ENCODE assay signal across 17 cellular contexts in genomic region chr7:42372498-42372897, GRCh38.
DNase-seq lines count a peak whose midpoint lies in the region; ATAC-seq and TF ChIP-seq lines count a peak whose summit lies in the region.
"Had no signal": no experiment of that assay in that cellular context is flagged by ENCODE, and none has a peak within 500 bp of the region (broad histone marks: within the 10 kb centered on the region; RNA-seq: fewer than 3 reads in every experiment).

No MANE protein-coding gene starts in this region.

- H3K9ac ChIP-seq in PC-3 (ENCODE audit: low read length): no peak overlapping the region
- H3K9ac ChIP-seq in trophoblast cell (ENCODE audit: low read length): peak overlapping the region; percentile 32

- no peak overlapping the region for H2BK120ac ChIP-seq in trophoblast cell (ENCODE audit: insufficient read depth, low read length, poor library complexity)

- H3K27me3 ChIP-seq in PC-3 (ENCODE audit: low read length) (no peaks in the 10 kb centered on the region), trophoblast cell (ENCODE audit: insufficient read depth, low read length) (no peaks in the 10 kb centered on the region)

- no peak overlapping the region for H4K12ac ChIP-seq in trophoblast cell (ENCODE audit: low read depth, low read length)

- no peak overlapping the region for H2BK12ac ChIP-seq in trophoblast cell (ENCODE audit: low read length)

- H3K23ac ChIP-seq in trophoblast cell (ENCODE audit: low read length): no peak overlapping the region

- H4K91ac ChIP-seq in trophoblast cell (ENCODE audit: low read depth, low read length): no peak overlapping the region

- H2BK5ac ChIP-seq in trophoblast cell (ENCODE audit: low read depth, low read length, poor library complexity): no peak overlapping the region

- H3K79me2 ChIP-seq in PC-3 (ENCODE audit: low read length) (no peaks in the 10 kb centered on the region), trophoblast cell (ENCODE audit: control insufficient read depth, insufficient read depth, low read length, poor library complexity) (no peaks in the 10 kb centered on the region)

- H3K4ac ChIP-seq in trophoblast cell (ENCODE audit: low read depth, low read length): no peak overlapping the region

- H2AFZ ChIP-seq in PC-3 (ENCODE audit: low read length) (no peak overlapping the region), trophoblast cell (ENCODE audit: insufficient read depth, low read length, poor library complexity) (no peak overlapping the region)

- H3K27ac ChIP-seq in PC-3 (ENCODE audit: low read length) (no peak overlapping the region), trophoblast cell (ENCODE audit: low read depth, low read length) (no peak overlapping the region)

- peaks cover 47% of the 10 kb centered on the region for H3K9me3 Mint-ChIP-seq in WTC11

- TF ChIP-seq CTCF in PC-3 (conservative IDR thresholded peaks at IDR 0.05; ENCODE audit: low read depth, low read length) (no peak), WTC11 (IDR thresholded peaks at IDR 0.05) (no peak)

- H3K18ac ChIP-seq in trophoblast cell (ENCODE audit: low read length): no peak overlapping the region

- no CpG with 5 or more reads among the region's 3 CpGs for WGBS in trophoblast cell (ENCODE audit: extremely low coverage, insufficient coverage, insufficient read length)

- POLR2A ChIA-PET in PC-3 (lab: Charles Lee; ENCODE audit: unreplicated experiment): no interaction called here
- POLR2A ChIA-PET in WTC11 (lab: Charles Lee): no interaction called here

- no peak overlapping the region for H2AK5ac ChIP-seq in trophoblast cell (ENCODE audit: low read length)

- peaks cover 18% of the 10 kb centered on the region for H3K36me3 Mint-ChIP-seq in WTC11

- H3K9me3 ChIP-seq in PC-3 (ENCODE audit: low read length) (no peaks in the 10 kb centered on the region), trophoblast cell (ENCODE audit: insufficient read depth, low read depth, low read length) (peaks cover 7% of the 10 kb centered on the region)

- H3K27ac Mint-ChIP-seq in WTC11: no peak overlapping the region

- H3K36me3 ChIP-seq in PC-3 (ENCODE audit: low read depth, low read length) (no peaks in the 10 kb centered on the region), trophoblast cell (ENCODE audit: control insufficient read depth in 1 of 2, insufficient read depth in 2 of 2, low read length in 2 of 2) (no peaks in the 10 kb centered on the region)

- no peak overlapping the region for H3K14ac ChIP-seq in trophoblast cell (ENCODE audit: low read length)

- intact Hi-C loops in PC-3 (cut with micrococcal nuclease): no loop called here

- H3K4me2 ChIP-seq in PC-3 (ENCODE audit: low read length) (no peak overlapping the region), trophoblast cell (ENCODE audit: low read length) (no peak overlapping the region)

- H3F3A ChIP-seq in PC-3 (ENCODE audit: low read length, unreplicated experiment): no peaks in the 10 kb centered on the region

- ATAC-seq in PC-3: no peak
- no peak for ATAC-seq in GM21447 (IDR thresholded peaks at IDR 0.05; ENCODE audit: unreplicated experiment)
- no peak for ATAC-seq in WTC11
- ATAC-seq: K562, Panc1, Right ventricle myocardium inferior, SK-N-SH treated with all-trans-retinoic acid at 6 μM for 48 hours had no signal

- H4K8ac ChIP-seq in trophoblast cell (ENCODE audit: low read depth, low read length): no peak overlapping the region

- H3K4me1 ChIP-seq in PC-3 (ENCODE audit: insufficient read depth, low read length) (peaks cover 6% of the 10 kb centered on the region), trophoblast cell (ENCODE audit: control insufficient read depth in 1 of 2, insufficient read depth in 2 of 2, low read length in 2 of 2) (no peaks in the 10 kb centered on the region)

- H3K79me1 ChIP-seq in trophoblast cell (ENCODE audit: low read length): no peaks in the 10 kb centered on the region

- H4K20me1 ChIP-seq in PC-3 (ENCODE audit: low read length): no peaks in the 10 kb centered on the region

- CTCF ChIA-PET in PC-3 (lab: Charles Lee): no interaction called here
- CTCF ChIA-PET in WTC11 (lab: Charles Lee): no interaction called here

- no TSS peak for BruUV-seq in PC-3 (replicated peaks; lab: Mats Ljungman, UMichigan)

- no peaks in the 10 kb centered on the region for H3K9me2 ChIP-seq in PC-3 (replicated peaks; ENCODE audit: low read length)

- peaks cover 9% of the 10 kb centered on the region for H3K4me1 Mint-ChIP-seq in WTC11

- DNase-seq in ELF-1 (ENCODE audit: low read depth, low spot score): peak; percentile 4
- peak; percentile 27 for DNase-seq in PC-3
- DNase-seq in iPS-NIHi7 (ENCODE audit: extremely low spot score): peak; percentile 15
- no peak for DNase-seq in trophoblast cell
- no peak for DNase-seq in HPDE6-E6E7 (ENCODE audit: extremely low spot score)
- no peak for DNase-seq in WTC11 (ENCODE audit: low spot score)
- DNase-seq: ACHN, AML-193, Calu3, MV-4-11, NCI-H1417 treated with DMSO at 0.1 percent for 48 hours, NCI-H1930 had no signal

- H3K4me3 ChIP-seq in PC-3 (ENCODE audit: low read length) (no peak overlapping the region), trophoblast cell (ENCODE audit: low read depth, low read length) (no peak overlapping the region)
- H3K4me3 ChIP-seq: K562 had no signal

- H3K4me3 Mint-ChIP-seq in WTC11: no peak overlapping the region

- no peaks in the 10 kb centered on the region for H3K27me3 Mint-ChIP-seq in WTC11 (ENCODE audit: low read depth)

TF ChIP-seq in WTC11, 78 proteins besides CTCF, POLR2A, EP300 and RAD21 (continues in another document):
- TF ChIP-seq E2F4 (CRISPR knock-in tag; IDR thresholded peaks at IDR 0.05; ENCODE audit: borderline replicate concordance, low read depth) (no peak), NFATC4 (CRISPR knock-in tag; IDR thresholded peaks at IDR 0.05) (no peak), ZNF263 (CRISPR knock-in tag; IDR thresholded peaks at IDR 0.05; ENCODE audit: low read depth) (no peak), ZNF281 (CRISPR knock-in tag; IDR thresholded peaks at IDR 0.05) (no peak), ATF1 (CRISPR knock-in tag; IDR thresholded peaks at IDR 0.05) (no peak), FOXK1 (CRISPR knock-in tag; IDR thresholded peaks at IDR 0.05) (no peak), ZNF219 (CRISPR knock-in tag; IDR thresholded peaks at IDR 0.05; ENCODE audit: borderline replicate concordance) (no peak), ESRRA (CRISPR knock-in tag; IDR thresholded peaks at IDR 0.05; ENCODE audit: borderline replicate concordance) (no peak), ATF3 (CRISPR knock-in tag; conservative IDR thresholded peaks at IDR 0.05) (no peak), CDX4 (CRISPR knock-in tag; IDR thresholded peaks at IDR 0.05; ENCODE audit: borderline replicate concordance) (no peak), TEAD1 (CRISPR knock-in tag; IDR thresholded peaks at IDR 0.05) (no peak)

Comparison
In these comparisons a context has a peak if more than half of its experiments do, and no peak if none do; other contexts are left out.
1. DNase-seq: peak in ELF-1 (single experiment), PC-3 (single experiment) and iPS-NIHi7 (single experiment); none in trophoblast cell (0 of 2), HPDE6-E6E7 (single experiment) and WTC11 (single experiment).